Comparison of ENCODE assay signal across 8 cellular contexts in the genomic region with DNA sequence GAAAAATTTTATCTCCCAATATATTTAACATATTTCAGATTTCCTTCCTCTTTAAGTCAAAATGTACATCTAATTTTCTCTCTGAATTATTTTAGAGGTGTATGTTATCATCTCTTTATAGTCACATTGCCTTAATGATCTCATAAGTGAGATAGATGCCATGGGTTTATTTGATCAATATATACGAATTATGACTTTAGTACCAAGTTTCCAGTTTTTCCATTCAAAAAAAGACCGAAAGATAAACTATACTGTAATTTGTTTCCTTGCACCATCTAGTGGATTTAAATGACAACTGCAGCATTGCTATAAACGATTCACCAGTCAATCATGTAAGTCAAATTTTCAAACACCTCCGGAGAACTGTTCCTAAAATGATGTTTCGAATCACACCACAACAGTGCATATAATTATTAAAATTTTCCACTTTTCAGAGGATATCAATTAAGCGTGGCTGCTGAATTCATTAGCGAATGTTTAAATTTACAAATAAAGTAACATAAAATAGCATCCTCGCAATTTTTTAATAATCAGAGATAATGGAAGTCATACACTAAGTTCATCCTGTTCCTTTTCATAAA. TPM values are rescaled to one million over a fixed set of nuclear protein-coding genes. Genes with fewer than 3 reads are reported as not detected.
DNase-seq lines count a peak whose midpoint lies in the region; ATAC-seq, FAIRE-seq and TF ChIP-seq lines count a peak whose summit lies in the region.

No MANE protein-coding gene starts in this region.

- H3K27ac Mint-ChIP-seq in T-cell = peak overlapping the region; percentile 95 to 99

- peak; percentile 57 for ATAC-seq in HG02943 (IDR thresholded peaks at IDR 0.05; ENCODE audit: low read depth, unreplicated experiment)
- peak; percentile 36 to 62 (median 52) for ATAC-seq in T-cell (replicated peaks in 1 of 4)

- peaks cover 38% of the 10 kb centered on the region for H3K36me3 Mint-ChIP-seq in T-cell

- H3K4me1 ChIP-seq in mucosa of stomach (ENCODE audit: control insufficient read depth, insufficient read depth, low read length) = peaks cover 17% of the 10 kb centered on the region

- H3K4me3 Mint-ChIP-seq in T-cell = peak overlapping the region; percentile 93 to 97 (median 97)

- no peaks in the 10 kb centered on the region for H3K27me3 ChIP-seq in mucosa of stomach (ENCODE audit: control insufficient read depth, insufficient read depth, low read length)

- H3K9me3 ChIP-seq in mucosa of stomach (ENCODE audit: control insufficient read depth, low read length) = no peaks in the 10 kb centered on the region

- CTCF ChIA-PET in T-cell (lab: Charles Lee) = interaction anchor here (0.5 to 1.4 kb wide), 3 partner anchors 15 to 57 kb away, joined by 3 to 4 read pairs (median 3); no protein-coding TSS in a partner anchor

- FAIRE-seq in GM18507 (lab: Jason Lieb, UNC) = no peak

- H3K4me3 ChIP-seq in AG10803 (ENCODE audit: low read length) = peak overlapping the region; percentile 93
- peak overlapping the region; percentile 64 for H3K4me3 ChIP-seq in epithelial cell of proximal tubule (ENCODE audit: low read depth, low read length)
- peak overlapping the region; percentile 99 for H3K4me3 ChIP-seq in mucosa of stomach (ENCODE audit: low read length)

- peak overlapping the region; percentile 99 for H3K9ac ChIP-seq in mucosa of stomach (ENCODE audit: low read length)

- peaks cover 45 to 54% (median 50%) of the 10 kb centered on the region in 3 donors for H3K4me1 Mint-ChIP-seq in T-cell

- peak; percentile 77 for TF ChIP-seq CTCF in AG10803 (conservative IDR thresholded peaks at IDR 0.05; ENCODE audit: low read length)
- TF ChIP-seq CTCF in epithelial cell of proximal tubule (conservative IDR thresholded peaks at IDR 0.05; ENCODE audit: low read depth, low read length) = peak; percentile 62

- peak; percentile 63 for DNase-seq in AG10803 (ENCODE audit: low read depth)
- peak; percentile 35 for DNase-seq in GM18507 (ENCODE audit: extremely low spot score, insufficient read length, low read depth)
- peak; percentile 70 for DNase-seq in NCI-H1436 treated with DMSO at 0.1 percent for 48 hours (lab: John Stamatoyannopoulos, UW)
- DNase-seq in T-cell = peak in 1 of 34 experiments; percentile 22
- peak; percentile 36 for DNase-seq in epithelial cell of proximal tubule (ENCODE audit: low read depth)
- no peak for DNase-seq in activated effector memory CD4-positive, alpha-beta T cell treated with anti-CD3 and anti-CD28 coated beads, Interleukin-2, amount 50 U/mL, for 16 hours

- no peaks in the 10 kb centered on the region for H3K27me3 Mint-ChIP-seq in T-cell

- H3K36me3 ChIP-seq in mucosa of stomach (ENCODE audit: control insufficient read depth, insufficient read depth, low read length) = no peaks in the 10 kb centered on the region

- no peaks in the 10 kb centered on the region for H3K9me3 Mint-ChIP-seq in T-cell

- POLR2A ChIA-PET in T-cell (lab: Charles Lee) = interaction anchor here in 1 of 2 donors (0.5 kb wide), 1 partner anchor 1716 kb away, joined by 3 read pairs; no protein-coding TSS in a partner anchor

RNA-seq across cellular contexts. Expression of a gene that starts 0.4 kb away (rescaled TPM):
- total RNA-seq in T-cell (10 to 100 TPM; 35.1 to 46.8 (median 40.3) TPM), epithelial cell of proximal tubule (13.1 and 20.5 TPM in 2 replicates)
